16 cellular contexts compared by ENCODE assay signal in the genomic region with DNA sequence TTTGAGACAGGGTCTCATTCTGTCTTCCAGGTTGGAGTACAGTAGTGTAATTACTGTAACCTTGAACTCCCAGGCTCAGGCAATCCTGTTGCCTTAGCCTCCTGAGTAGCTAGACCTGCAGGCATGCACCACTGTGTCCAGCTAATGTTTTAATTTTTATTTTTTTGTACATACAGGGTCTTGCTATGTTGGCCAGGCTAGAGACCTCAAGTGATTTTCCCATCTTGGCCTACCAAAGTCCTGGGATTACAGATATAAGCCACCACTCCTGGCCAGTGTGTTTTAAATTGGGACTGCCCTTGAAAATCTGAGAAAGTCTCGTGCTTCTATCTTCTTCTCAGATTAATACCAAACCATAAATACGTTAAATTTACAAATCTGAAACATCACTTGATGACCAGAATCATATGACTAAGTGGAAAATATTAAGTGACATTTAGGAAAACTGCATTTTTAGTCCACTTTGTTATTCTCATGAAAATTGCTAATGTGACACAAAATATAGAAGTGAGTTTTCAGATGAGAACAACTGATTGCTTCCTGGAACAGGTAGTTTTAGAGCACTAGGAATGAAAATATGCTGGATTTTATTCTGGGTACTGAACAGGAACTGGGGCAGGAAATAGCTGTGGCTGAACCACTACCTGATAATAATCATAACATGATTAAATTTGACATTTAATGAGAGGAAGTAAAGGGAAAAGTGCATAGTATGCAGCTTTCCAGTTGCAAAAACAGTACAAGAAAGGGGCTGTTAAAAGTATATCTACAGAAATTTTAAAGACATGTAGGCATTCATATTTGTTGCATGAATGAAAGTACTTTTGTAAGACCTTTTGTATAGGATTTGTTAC. TPM values are rescaled to one million over a fixed set of nuclear protein-coding genes. Genes with fewer than 3 reads are reported as not detected.
A peak's percentile ranks its signal among the peaks of the same experiment; 100 is the strongest.
DNase-seq lines count a peak whose midpoint lies in the region; ATAC-seq and TF ChIP-seq lines count a peak whose summit lies in the region.
"Had no signal": no experiment of that assay in that cellular context is flagged by ENCODE, and none has a peak within 500 bp of the region (broad histone marks: within the 10 kb centered on the region; RNA-seq: fewer than 3 reads in every experiment).

No MANE protein-coding gene starts in this region.

- H3K27ac Mint-ChIP-seq in stimulated activated naive CD8-positive, alpha-beta T cell treated with anti-CD3 and anti-CD28 coated beads, Interleukin-15, Interleukin-2, amounts not matched to agents 100 ng/mL and 50 ng/mL, for 24 hours: peak overlapping the region; percentile 78
- H3K27ac Mint-ChIP-seq in dendritic cell treated with granulocyte-macrophage colony-stimulating factor and Interleukin-4, amounts not matched to agents 40 ng/mL and 50 ng/mL, for 4 days: peak overlapping the region; percentile 75

- H3K4me1 ChIP-seq in uterus: peaks cover 0 to 5% of the 10 kb centered on the region in 2 donors

- H3K27me3 ChIP-seq in uterus: no peaks in the 10 kb centered on the region

- no peak for TF ChIP-seq POLR2A in uterus (IDR thresholded peaks at IDR 0.05)

- H3K9me3 ChIP-seq in SK-N-MC (ENCODE audit: low read depth, low read length) (no peaks in the 10 kb centered on the region; the same call in 1 of the 2 replicates), uterus (no peaks in the 10 kb centered on the region)

- no peak for ATAC-seq in stimulated activated naive CD8-positive, alpha-beta T cell treated with anti-CD3 and anti-CD28 coated beads, Interleukin-15, Interleukin-2, amounts not matched to agents 100 U/mL and 50 U/mL, for 24 hours
- ATAC-seq in GM18909 (IDR thresholded peaks at IDR 0.05; ENCODE audit: poor library complexity, unreplicated experiment): no peak
- ATAC-seq: mucosa of descending colon had no signal

- H3K27me3 Mint-ChIP-seq in stimulated activated naive CD8-positive, alpha-beta T cell treated with anti-CD3 and anti-CD28 coated beads, Interleukin-15, Interleukin-2, amounts not matched to agents 100 ng/mL and 50 ng/mL, for 24 hours: no peaks in the 10 kb centered on the region
- H3K27me3 Mint-ChIP-seq in dendritic cell treated with granulocyte-macrophage colony-stimulating factor and Interleukin-4, amounts not matched to agents 40 ng/mL and 50 ng/mL, for 4 days: no peaks in the 10 kb centered on the region

- H3K4me3 Mint-ChIP-seq in stimulated activated naive CD8-positive, alpha-beta T cell treated with anti-CD3 and anti-CD28 coated beads, Interleukin-15, Interleukin-2, amounts not matched to agents 100 ng/mL and 50 ng/mL, for 24 hours: peak overlapping the region; percentile 61
- H3K4me3 Mint-ChIP-seq in dendritic cell treated with granulocyte-macrophage colony-stimulating factor and Interleukin-4, amounts not matched to agents 40 ng/mL and 50 ng/mL, for 4 days: no peak overlapping the region

- intact Hi-C loops in dendritic cell treated with granulocyte-macrophage colony-stimulating factor and Interleukin-4, amounts not matched to agents 40 ng/mL and 50 ng/mL, for 4 days (cut with micrococcal nuclease): no loop called here
- intact Hi-C loops in uterus (cut with DNase I; ENCODE audit: low total_unique reads): no loop called here

- H3K36me3 Mint-ChIP-seq in stimulated activated naive CD8-positive, alpha-beta T cell treated with anti-CD3 and anti-CD28 coated beads, Interleukin-15, Interleukin-2, amounts not matched to agents 100 ng/mL and 50 ng/mL, for 24 hours (ENCODE audit: low read depth): peaks cover 36% of the 10 kb centered on the region
- peaks cover 52% of the 10 kb centered on the region for H3K36me3 Mint-ChIP-seq in dendritic cell treated with granulocyte-macrophage colony-stimulating factor and Interleukin-4, amounts not matched to agents 40 ng/mL and 50 ng/mL, for 4 days (ENCODE audit: low read depth)

- peak overlapping the region; percentile 0 for H3K4me3 ChIP-seq in SK-N-MC
- H3K4me3 ChIP-seq in uterus: no peak overlapping the region
- H3K4me3 ChIP-seq: GM23248, mucosa of descending colon had no signal

- H3K36me3 ChIP-seq in SK-N-MC (ENCODE audit: insufficient read depth, low read length) (peaks cover 6% of the 10 kb centered on the region; the same call in 1 of the 2 replicates), uterus (no peaks in the 10 kb centered on the region)

- peak overlapping the region; percentile 80 for H3K27ac ChIP-seq in SK-N-MC
- no peak overlapping the region for H3K27ac ChIP-seq in uterus
- H3K27ac ChIP-seq: GM23248, HL-60 had no signal

- no peak for TF ChIP-seq CTCF in uterus (IDR thresholded peaks at IDR 0.05)

- no peak overlapping the region for H3K9ac ChIP-seq in SK-N-MC (ENCODE audit: insufficient read length)
- H3K9ac ChIP-seq: GM23248 had no signal

- no peak for DNase-seq in stimulated activated naive CD8-positive, alpha-beta T cell treated with anti-CD3 and anti-CD28 coated beads, Interleukin-15, Interleukin-2, amounts not matched to agents 100 U/mL and 50 U/mL, for 24 hours
- DNase-seq in SK-N-MC (ENCODE audit: low read depth, low spot score): peak; percentile 78
- no peak for DNase-seq in NCI-H748 treated with DMSO at 0.1 percent for 48 hours (lab: John Stamatoyannopoulos, UW)
- no peak for DNase-seq in activated effector memory CD4-positive, alpha-beta T cell treated with anti-CD3 and anti-CD28 coated beads, Interleukin-2, amount 50 U/mL, for 16 hours
- no peak for DNase-seq in uterus
- DNase-seq: activated CD4-positive, alpha-beta T cell treated with anti-CD3 and anti-CD28 coated beads for 48 hours; amniotic stem cell; GM23248; mucosa of descending colon; NCI-H1105 treated with DMSO at 0.1 percent for 48 hours; NCI-H510A treated with DMSO at 0.1 percent for 48 hours; stimulated activated CD4-positive, alpha-beta T cell treated with anti-CD3 and anti-CD28 coated beads, Interleukin-4, amount 100 ng/mL, for 24 hours had no signal

- H3K9me3 Mint-ChIP-seq in stimulated activated naive CD8-positive, alpha-beta T cell treated with anti-CD3 and anti-CD28 coated beads, Interleukin-15, Interleukin-2, amounts not matched to agents 100 ng/mL and 50 ng/mL, for 24 hours: peaks cover 22% of the 10 kb centered on the region
- peaks cover 31% of the 10 kb centered on the region for H3K9me3 Mint-ChIP-seq in dendritic cell treated with granulocyte-macrophage colony-stimulating factor and Interleukin-4, amounts not matched to agents 40 ng/mL and 50 ng/mL, for 4 days

- H3K4me1 Mint-ChIP-seq in stimulated activated naive CD8-positive, alpha-beta T cell treated with anti-CD3 and anti-CD28 coated beads, Interleukin-15, Interleukin-2, amounts not matched to agents 100 ng/mL and 50 ng/mL, for 24 hours (ENCODE audit: low read depth): peaks cover 67% of the 10 kb centered on the region
- peaks cover 56% of the 10 kb centered on the region for H3K4me1 Mint-ChIP-seq in dendritic cell treated with granulocyte-macrophage colony-stimulating factor and Interleukin-4, amounts not matched to agents 40 ng/mL and 50 ng/mL, for 4 days (ENCODE audit: low read depth)

RNA-seq across cellular contexts. Expression of a gene that starts 4.2 kb away (rescaled TPM):
- total RNA-seq in uterus: 10 to 100 TPM in 3 of 4 donors, 1 to 10 TPM in 1; 6.4 to 54.8 (median 24.7) TPM

RNA-seq across cellular contexts. Expression of a gene that starts 4.5 kb away (rescaled TPM):
- 10 to 100 TPM in 2 of 4 donors, 1 to 10 TPM in 1, under 1 TPM in 1; 0.51 to 27.6 (median 9.0) TPM for total RNA-seq in uterus
